Comparison of ENCODE assay signal across 8 cellular contexts in the genomic region with DNA sequence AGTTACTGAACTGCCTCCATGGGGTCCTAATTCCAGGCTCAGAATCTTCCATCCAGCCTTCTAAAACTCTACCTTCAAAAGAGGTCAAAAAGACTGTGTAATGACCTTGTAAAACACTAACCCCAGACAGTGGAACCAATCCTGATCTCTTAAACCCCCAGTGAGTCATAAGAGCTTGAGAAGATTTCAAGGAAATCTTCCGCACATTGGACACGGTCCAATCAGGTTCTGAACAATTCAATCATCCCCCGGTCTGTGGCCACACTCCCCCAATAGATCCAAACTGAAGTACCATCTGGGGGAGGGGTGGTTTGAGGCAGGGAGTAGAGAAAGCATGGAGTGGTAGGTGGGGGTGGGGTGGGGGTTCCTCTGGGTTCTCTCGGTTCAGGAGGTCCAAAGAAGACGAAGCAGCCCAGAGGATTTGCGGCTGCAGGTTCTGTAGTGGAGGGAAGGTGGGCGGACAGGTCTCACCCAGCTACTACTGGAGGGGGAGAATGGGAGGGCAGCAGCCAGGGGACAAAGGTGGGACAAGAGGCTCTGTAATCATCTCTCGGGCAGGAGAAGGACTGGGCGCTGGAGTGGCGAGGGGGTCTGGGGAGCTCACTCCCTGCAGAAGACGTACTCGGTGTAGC. TPM values are rescaled to one million over a fixed set of nuclear protein-coding genes. Genes with fewer than 3 reads are reported as not detected.
A peak's percentile ranks its signal among the peaks of the same experiment; 100 is the strongest.
DNase-seq lines count a peak whose midpoint lies in the region; ATAC-seq and TF ChIP-seq lines count a peak whose summit lies in the region.

No MANE protein-coding gene starts in this region.

- H3K27ac ChIP-seq in testis: peak overlapping the region; percentile 89 to 94

- peaks cover 4% of the 10 kb centered on the region for H3K36me3 Mint-ChIP-seq in activated CD4-positive, alpha-beta T cell treated with anti-CD3 and anti-CD28 coated beads, Interleukin-2, amount 10 ng/mL, durations not matched to agents 24 days and 14 days (ENCODE audit: low read depth)
- peaks cover 5% of the 10 kb centered on the region for H3K36me3 Mint-ChIP-seq in activated naive CD8-positive, alpha-beta T cell treated with anti-CD3 and anti-CD28 coated beads, Interleukin-2, amount 50 U/mL, for 24 hours (ENCODE audit: low read depth)

- WGBS in testis, 2 donors: 1 to 3% methylated on average over 12 of the region's 12 CpGs

- TF ChIP-seq POLR2A in testis (IDR thresholded peaks at IDR 0.05): no peak

- TF ChIP-seq CTCF in testis (IDR thresholded peaks at IDR 0.05): no peak

- peaks cover 30% of the 10 kb centered on the region for H3K4me1 Mint-ChIP-seq in activated CD4-positive, alpha-beta T cell treated with anti-CD3 and anti-CD28 coated beads, Interleukin-2, amount 10 ng/mL, durations not matched to agents 24 days and 14 days
- H3K4me1 Mint-ChIP-seq in activated naive CD8-positive, alpha-beta T cell treated with anti-CD3 and anti-CD28 coated beads, Interleukin-2, amount 50 U/mL, for 24 hours: peaks cover 44% of the 10 kb centered on the region

- peaks cover 30% of the 10 kb centered on the region for H3K27me3 Mint-ChIP-seq in activated CD4-positive, alpha-beta T cell treated with anti-CD3 and anti-CD28 coated beads, Interleukin-2, amount 10 ng/mL, durations not matched to agents 24 days and 14 days
- peaks cover 12% of the 10 kb centered on the region for H3K27me3 Mint-ChIP-seq in activated naive CD8-positive, alpha-beta T cell treated with anti-CD3 and anti-CD28 coated beads, Interleukin-2, amount 50 U/mL, for 24 hours

- peak overlapping the region; percentile 80 for H3K27ac Mint-ChIP-seq in activated CD4-positive, alpha-beta T cell treated with anti-CD3 and anti-CD28 coated beads, Interleukin-2, amount 10 ng/mL, durations not matched to agents 24 days and 14 days
- peak overlapping the region; percentile 84 for H3K27ac Mint-ChIP-seq in activated naive CD8-positive, alpha-beta T cell treated with anti-CD3 and anti-CD28 coated beads, Interleukin-2, amount 50 U/mL, for 24 hours

- peaks cover 7% of the 10 kb centered on the region for H3K4me1 ChIP-seq in testis

- H3K9me3 ChIP-seq in testis: no peaks in the 10 kb centered on the region

- peak overlapping the region; percentile 84 to 87 for H3K4me3 ChIP-seq in testis

- no peaks in the 10 kb centered on the region for H3K27me3 ChIP-seq in testis

- no peaks in the 10 kb centered on the region for H3K9me3 Mint-ChIP-seq in activated CD4-positive, alpha-beta T cell treated with anti-CD3 and anti-CD28 coated beads, Interleukin-2, amount 10 ng/mL, durations not matched to agents 24 days and 14 days
- H3K9me3 Mint-ChIP-seq in activated naive CD8-positive, alpha-beta T cell treated with anti-CD3 and anti-CD28 coated beads, Interleukin-2, amount 50 U/mL, for 24 hours: no peaks in the 10 kb centered on the region

- H3K4me3 Mint-ChIP-seq in activated CD4-positive, alpha-beta T cell treated with anti-CD3 and anti-CD28 coated beads, Interleukin-2, amount 10 ng/mL, durations not matched to agents 24 days and 14 days: peak overlapping the region; percentile 85
- H3K4me3 Mint-ChIP-seq in activated naive CD8-positive, alpha-beta T cell treated with anti-CD3 and anti-CD28 coated beads, Interleukin-2, amount 50 U/mL, for 24 hours: peak overlapping the region; percentile 87

- no peak for DNase-seq in activated CD4-positive, alpha-beta T cell treated with anti-CD3 and anti-CD28 coated beads, Interleukin-2, amount 10 ng/mL, durations not matched to agents 24 days and 14 days
- no peak for DNase-seq in activated CD4-positive, alpha-beta T cell treated with anti-CD3 and anti-CD28 coated beads for 4 hours
- DNase-seq in activated naive CD8-positive, alpha-beta T cell treated with anti-CD3 and anti-CD28 coated beads, Interleukin-2, amount 50 U/mL, for 24 hours: no peak
- DNase-seq in iris pigment epithelial cell (ENCODE audit: low read depth) (peak; percentile 77), testis (peak; percentile 53), SW480 (ENCODE audit: low spot score) (no peak), NCI-H524 treated with DMSO at 0.1 percent for 48 hours (lab: John Stamatoyannopoulos, UW) (no peak), NCI-H446 treated with DMSO at 0.1 percent for 48 hours (lab: John Stamatoyannopoulos, UW) (no peak)

- no peak for ATAC-seq in activated naive CD8-positive, alpha-beta T cell treated with anti-CD3 and anti-CD28 coated beads, Interleukin-2, amount 50 U/mL, for 24 hours

- intact Hi-C loops in activated CD4-positive, alpha-beta T cell treated with anti-CD3 and anti-CD28 coated beads, Interleukin-2, amount 10 ng/mL, durations not matched to agents 24 days and 14 days (cut with micrococcal nuclease): loop anchor here (5.0 kb wide), 5 partner anchors 57 to 1517 kb away; partner anchors contain the start of genes MYCBP2 and SLAIN1
- intact Hi-C loops in testis (cut with DNase I; ENCODE audit: low total_unique reads): no loop called here

- H3K36me3 ChIP-seq in testis (ENCODE audit: low read depth, missing control alignments): no peaks in the 10 kb centered on the region

RNA-seq across cellular contexts. Expression of gene KCTD12, which starts 1.5 kb away (rescaled TPM):
- total RNA-seq in activated CD4-positive, alpha-beta T cell treated with anti-CD3 and anti-CD28 coated beads, Interleukin-2, amount 10 ng/mL, durations not matched to agents 24 days and 14 days: 11.8 and 12.9 TPM in 2 replicates
- total RNA-seq in testis: 100 to 1,000 TPM in 1 of 2 donors, 10 to 100 TPM in 1; 86.8 to 127 TPM
- 63.9 TPM for polyA plus RNA-seq in testis (ENCODE audit: insufficient read depth, low read depth, low replicate concordance)

Comparison
In these comparisons a context has a peak if more than half of its experiments do, and no peak if none do; other contexts are left out.
1. DNase-seq: peak in iris pigment epithelial cell (single experiment) and testis (single experiment); none in activated CD4-positive, alpha-beta T cell treated with anti-CD3 and anti-CD28 coated beads, Interleukin-2, amount 10 ng/mL, durations not matched to agents 24 days and 14 days (single experiment), activated CD4-positive, alpha-beta T cell treated with anti-CD3 and anti-CD28 coated beads for 4 hours (0 of 2), activated naive CD8-positive, alpha-beta T cell treated with anti-CD3 and anti-CD28 coated beads, Interleukin-2, amount 50 U/mL, for 24 hours (single experiment), SW480 (single experiment), NCI-H524 treated with DMSO at 0.1 percent for 48 hours (single experiment) and NCI-H446 treated with DMSO at 0.1 percent for 48 hours (single experiment).